28 cellular contexts compared by ENCODE assay signal in the genomic region with DNA sequence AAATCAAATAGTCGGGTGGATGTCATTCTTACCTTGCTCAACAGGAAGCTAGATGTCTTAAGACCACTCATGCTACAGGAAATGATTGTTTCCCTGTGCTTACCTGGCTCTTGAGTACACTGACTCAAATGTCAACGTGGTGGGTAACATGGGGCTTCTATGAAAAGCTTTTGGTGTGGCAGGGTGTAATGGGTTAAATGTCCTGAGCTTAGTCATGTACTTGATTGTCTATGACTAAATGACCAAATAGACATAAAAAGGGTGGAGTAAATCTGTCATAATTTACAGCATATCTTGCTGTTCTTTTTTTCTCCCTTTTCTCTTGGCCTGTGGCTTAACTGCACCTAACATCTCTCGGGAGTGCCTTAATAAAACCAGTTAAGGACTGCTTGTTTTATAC. TPM values are rescaled to one million over a fixed set of nuclear protein-coding genes. Genes with fewer than 3 reads are reported as not detected.
A peak's percentile ranks its signal among the peaks of the same experiment; 100 is the strongest.
DNase-seq lines count a peak whose midpoint lies in the region; ATAC-seq and TF ChIP-seq lines count a peak whose summit lies in the region.
"Had no signal": no experiment of that assay in that cellular context is flagged by ENCODE, and none has a peak within 500 bp of the region (broad histone marks: within the 10 kb centered on the region; RNA-seq: fewer than 3 reads in every experiment).

No MANE protein-coding gene starts in this region.

- H3K27ac Mint-ChIP-seq in activated CD8-positive, alpha-beta T cell treated with anti-CD3 and anti-CD28 coated beads for 36 hours: no peak overlapping the region
- H3K27ac Mint-ChIP-seq in activated CD8-positive, alpha-beta T cell treated with anti-CD3 and anti-CD28 coated beads, Interleukin-2, amount 10 ng/mL, durations not matched to agents 7 days and 5 days: no peak overlapping the region
- H3K27ac Mint-ChIP-seq in stimulated activated effector memory CD8-positive, alpha-beta T cell treated with anti-CD3 and anti-CD28 coated beads, Interleukin-12 subunit alpha, Interleukin-12 subunit beta, amount 100 ng/mL, for 72 hours: no peak overlapping the region
- H3K27ac Mint-ChIP-seq: activated B cell treated with CpG ODN at 0.5 μM for 24 hours; activated naive CD4-positive, alpha-beta T cell treated with anti-CD3 and anti-CD28 coated beads, Interleukin-2, amount 50 U/mL, for 24 hours; nephron progenitor cell had no signal

- peak overlapping the region; percentile 14; the same call in 1 of the 2 replicates for H3K4me3 ChIP-seq in PC-9
- H3K4me3 ChIP-seq: pancreas, right atrium auricular region had no signal

- ATAC-seq in activated CD8-positive, alpha-beta T cell treated with anti-CD3 and anti-CD28 coated beads for 36 hours: peak; percentile 81
- no peak for ATAC-seq in activated CD8-positive, alpha-beta T cell treated with anti-CD3 and anti-CD28 coated beads, Interleukin-2, amount 10 ng/mL, durations not matched to agents 7 days and 5 days
- ATAC-seq in esophagus mucosa: peak; percentile 71
- peak; percentile 74 for ATAC-seq in stimulated activated effector memory CD8-positive, alpha-beta T cell treated with anti-CD3 and anti-CD28 coated beads, Interleukin-12 subunit alpha, Interleukin-12 subunit beta, amount 100 ng/mL, for 72 hours
- no peak for ATAC-seq in HG02571 (IDR thresholded peaks at IDR 0.05; ENCODE audit: unreplicated experiment)
- ATAC-seq: pancreas had no signal

- peaks cover 15% of the 10 kb centered on the region; the same call in 1 of the 2 replicates for H3F3A ChIP-seq in PC-9 (ENCODE audit: insufficient read depth, low read depth)

- intact Hi-C loops in activated CD8-positive, alpha-beta T cell treated with anti-CD3 and anti-CD28 coated beads for 36 hours (cut with micrococcal nuclease): loop anchor here (5.0 to 10.0 kb wide), 3 partner anchors 130 to 687 kb away; no protein-coding TSS in a partner anchor
- intact Hi-C loops in PC-9 (cut with micrococcal nuclease; ENCODE audit: unreplicated experiment): no loop called here

- H3K27me3 Mint-ChIP-seq in activated CD8-positive, alpha-beta T cell treated with anti-CD3 and anti-CD28 coated beads for 36 hours: peaks cover 5% of the 10 kb centered on the region
- peaks cover 3% of the 10 kb centered on the region for H3K27me3 Mint-ChIP-seq in activated CD8-positive, alpha-beta T cell treated with anti-CD3 and anti-CD28 coated beads, Interleukin-2, amount 10 ng/mL, durations not matched to agents 7 days and 5 days (ENCODE audit: low read depth)
- H3K27me3 Mint-ChIP-seq: activated B cell treated with CpG ODN at 0.5 μM for 24 hours; activated naive CD4-positive, alpha-beta T cell treated with anti-CD3 and anti-CD28 coated beads, Interleukin-2, amount 50 U/mL, for 24 hours had no signal

- no peak overlapping the region for H3K4me3 Mint-ChIP-seq in activated CD8-positive, alpha-beta T cell treated with anti-CD3 and anti-CD28 coated beads for 36 hours
- H3K4me3 Mint-ChIP-seq in activated CD8-positive, alpha-beta T cell treated with anti-CD3 and anti-CD28 coated beads, Interleukin-2, amount 10 ng/mL, durations not matched to agents 7 days and 5 days: no peak overlapping the region
- no peak overlapping the region for H3K4me3 Mint-ChIP-seq in stimulated activated effector memory CD8-positive, alpha-beta T cell treated with anti-CD3 and anti-CD28 coated beads, Interleukin-12 subunit alpha, Interleukin-12 subunit beta, amount 100 ng/mL, for 72 hours
- H3K4me3 Mint-ChIP-seq: activated B cell treated with CpG ODN at 0.5 μM for 24 hours; activated naive CD4-positive, alpha-beta T cell treated with anti-CD3 and anti-CD28 coated beads, Interleukin-2, amount 50 U/mL, for 24 hours; nephron progenitor cell had no signal

- BruUV-seq in PC-9 (replicated peaks; lab: Mats Ljungman, UMichigan): no TSS peak

- H3K9me3 ChIP-seq in PC-9 (ENCODE audit: insufficient read depth, low read depth): no peaks in the 10 kb centered on the region
- H3K9me3 ChIP-seq: BE2C, pancreas, right atrium auricular region had no signal

- H3K9me3 Mint-ChIP-seq in activated CD8-positive, alpha-beta T cell treated with anti-CD3 and anti-CD28 coated beads for 36 hours: no peaks in the 10 kb centered on the region
- H3K9me3 Mint-ChIP-seq in activated CD8-positive, alpha-beta T cell treated with anti-CD3 and anti-CD28 coated beads, Interleukin-2, amount 10 ng/mL, durations not matched to agents 7 days and 5 days (ENCODE audit: insufficient read depth): no peaks in the 10 kb centered on the region
- H3K9me3 Mint-ChIP-seq in stimulated activated effector memory CD8-positive, alpha-beta T cell treated with anti-CD3 and anti-CD28 coated beads, Interleukin-12 subunit alpha, Interleukin-12 subunit beta, amount 100 ng/mL, for 72 hours: no peaks in the 10 kb centered on the region
- H3K9me3 Mint-ChIP-seq: activated B cell treated with CpG ODN at 0.5 μM for 24 hours; activated naive CD4-positive, alpha-beta T cell treated with anti-CD3 and anti-CD28 coated beads, Interleukin-2, amount 50 U/mL, for 24 hours; nephron progenitor cell had no signal

- peak; percentile 29 for DNase-seq in activated CD8-positive, alpha-beta T cell treated with anti-CD3 and anti-CD28 coated beads for 36 hours
- no peak for DNase-seq in activated CD8-positive, alpha-beta T cell treated with anti-CD3 and anti-CD28 coated beads, Interleukin-2, amount 10 ng/mL, durations not matched to agents 7 days and 5 days
- DNase-seq in PC-9: peak in 1 of 2 experiments; percentile 38
- no peak for DNase-seq in stimulated activated effector memory CD8-positive, alpha-beta T cell treated with anti-CD3 and anti-CD28 coated beads, Interleukin-12 subunit alpha, Interleukin-12 subunit beta, amount 100 ng/mL, for 72 hours (ENCODE audit: low spot score in 2 of 2)
- no peak for DNase-seq in activated T-cell treated with anti-CD3 and anti-CD28 coated beads for 4 hours
- DNase-seq in NCI-H446 treated with DMSO at 0.1 percent for 48 hours (lab: John Stamatoyannopoulos, UW): no peak
- DNase-seq: activated B cell treated with CpG ODN at 0.5 μM for 24 hours; activated CD8-positive, alpha-beta memory T cell treated with anti-CD3 and anti-CD28 coated beads for 24 hours; activated T-cell treated with anti-CD3 and anti-CD28 coated beads, Interleukin-2, amount 50 U/mL, for 48 hours; BE2C; DND-41; H7; hippocampal formation; NCI-H1105 treated with DMSO at 0.1 percent for 48 hours; NCI-H2029 treated with DMSO at 0.1 percent for 48 hours; NCI-H345; nephron progenitor cell; OCI-M1; pancreas; SIG-M5; stimulated activated CD4-positive, alpha-beta T cell treated with anti-CD3 and anti-CD28 coated beads, Interleukin-12 subunit alpha, Interleukin-12 subunit beta, amount 100 ng/mL, for 4 hours; stimulated activated CD4-positive, alpha-beta T cell treated with anti-CD3 and anti-CD28 coated beads, Interleukin-4, amount 100 ng/mL, for 24 hours; stimulated activated naive CD4-positive, alpha-beta T cell treated with Interleukin-2 at 50 U/mL for 16 hours had no signal

- peak overlapping the region; percentile 68 for H3K27ac ChIP-seq in PC-9
- H3K27ac ChIP-seq: HL-60, pancreas, right atrium auricular region had no signal

- CTCF ChIA-PET in activated CD8-positive, alpha-beta T cell treated with anti-CD3 and anti-CD28 coated beads for 36 hours (lab: Charles Lee): interaction anchor here (0.9 to 5.1 kb wide), 8 partner anchors 7 to 768 kb away, joined by 3 to 183 read pairs (median 32); no protein-coding TSS in a partner anchor
- CTCF ChIA-PET in activated CD8-positive, alpha-beta T cell treated with anti-CD3 and anti-CD28 coated beads, Interleukin-2, amount 10 ng/mL, durations not matched to agents 7 days and 5 days (lab: Charles Lee): interaction anchor here (2.3 to 10.0 kb wide), 11 partner anchors 12 to 156 kb away, joined by 8 to 296 read pairs (median 35); a partner anchor contains a TSS
- CTCF ChIA-PET in PC-9 (lab: Charles Lee): no interaction called here

- peaks cover 13% of the 10 kb centered on the region for H3K4me1 Mint-ChIP-seq in activated CD8-positive, alpha-beta T cell treated with anti-CD3 and anti-CD28 coated beads for 36 hours (ENCODE audit: low read depth)
- peaks cover 12% of the 10 kb centered on the region for H3K4me1 Mint-ChIP-seq in activated CD8-positive, alpha-beta T cell treated with anti-CD3 and anti-CD28 coated beads, Interleukin-2, amount 10 ng/mL, durations not matched to agents 7 days and 5 days (ENCODE audit: low read depth)
- no peaks in the 10 kb centered on the region for H3K4me1 Mint-ChIP-seq in stimulated activated effector memory CD8-positive, alpha-beta T cell treated with anti-CD3 and anti-CD28 coated beads, Interleukin-12 subunit alpha, Interleukin-12 subunit beta, amount 100 ng/mL, for 72 hours
- H3K4me1 Mint-ChIP-seq: activated naive CD4-positive, alpha-beta T cell treated with anti-CD3 and anti-CD28 coated beads, Interleukin-2, amount 50 U/mL, for 24 hours; nephron progenitor cell had no signal

- peaks cover 23% of the 10 kb centered on the region for H3K4me1 ChIP-seq in PC-9 (replicated peaks; ENCODE audit: insufficient read depth)
- H3K4me1 ChIP-seq: BE2C, pancreas, right atrium auricular region had no signal

- no peaks in the 10 kb centered on the region for H4K20me1 ChIP-seq in PC-9 (ENCODE audit: insufficient read depth)

- no peaks in the 10 kb centered on the region for H3K9me2 ChIP-seq in PC-9 (ENCODE audit: insufficient read depth)

- no peaks in the 10 kb centered on the region for H3K27me3 ChIP-seq in PC-9 (ENCODE audit: insufficient read depth, low read depth)
- H3K27me3 ChIP-seq: pancreas, right atrium auricular region had no signal

- H3K36me3 ChIP-seq in PC-9 (ENCODE audit: low read depth): no peaks in the 10 kb centered on the region
- H3K36me3 ChIP-seq: BE2C, pancreas, right atrium auricular region had no signal

- TF ChIP-seq CTCF in activated CD8-positive, alpha-beta T cell treated with anti-CD3 and anti-CD28 coated beads for 36 hours (IDR thresholded peaks at IDR 0.05): no peak
- TF ChIP-seq CTCF in PC-9 (conservative IDR thresholded peaks at IDR 0.05): no peak

- H3K36me3 Mint-ChIP-seq in activated CD8-positive, alpha-beta T cell treated with anti-CD3 and anti-CD28 coated beads for 36 hours (ENCODE audit: low read depth): no peaks in the 10 kb centered on the region
- no peaks in the 10 kb centered on the region for H3K36me3 Mint-ChIP-seq in activated CD8-positive, alpha-beta T cell treated with anti-CD3 and anti-CD28 coated beads, Interleukin-2, amount 10 ng/mL, durations not matched to agents 7 days and 5 days (ENCODE audit: low read depth)
- no peaks in the 10 kb centered on the region for H3K36me3 Mint-ChIP-seq in stimulated activated effector memory CD8-positive, alpha-beta T cell treated with anti-CD3 and anti-CD28 coated beads, Interleukin-12 subunit alpha, Interleukin-12 subunit beta, amount 100 ng/mL, for 72 hours
- H3K36me3 Mint-ChIP-seq: activated naive CD4-positive, alpha-beta T cell treated with anti-CD3 and anti-CD28 coated beads, Interleukin-2, amount 50 U/mL, for 24 hours had no signal

- no peak overlapping the region for H2AFZ ChIP-seq in PC-9

- no peaks in the 10 kb centered on the region for H3K79me2 ChIP-seq in PC-9 (ENCODE audit: low read depth)

- POLR2A ChIA-PET in activated CD8-positive, alpha-beta T cell treated with anti-CD3 and anti-CD28 coated beads for 36 hours (lab: Charles Lee): interaction anchor here (0.5 to 0.6 kb wide), 2 partner anchors 108 to 125 kb away, joined by 3 read pairs; no protein-coding TSS in a partner anchor
- POLR2A ChIA-PET in activated CD8-positive, alpha-beta T cell treated with anti-CD3 and anti-CD28 coated beads, Interleukin-2, amount 10 ng/mL, durations not matched to agents 7 days and 5 days (lab: Charles Lee): interaction anchor here (0.5 to 1.2 kb wide), 4 partner anchors 45 to 528 kb away, joined by 3 to 4 read pairs (median 4); a partner anchor contains a TSS
- POLR2A ChIA-PET in PC-9 (lab: Charles Lee; ENCODE audit: unreplicated experiment): no interaction called here

- peak overlapping the region; percentile 52 for H3K4me2 ChIP-seq in PC-9

RNA-seq across cellular contexts. Expression of a gene that starts 44.9 kb away (rescaled TPM):
- total RNA-seq in activated CD8-positive, alpha-beta T cell treated with anti-CD3 and anti-CD28 coated beads for 36 hours: 10 to 100 TPM; 54.3 to 55.5 TPM
- total RNA-seq in activated CD8-positive, alpha-beta T cell treated with anti-CD3 and anti-CD28 coated beads, Interleukin-2, amount 10 ng/mL, durations not matched to agents 7 days and 5 days: 10 to 100 TPM; 26.9 TPM
- total RNA-seq in PC-9 (2021): 44.2 and 58.1 TPM in 2 replicates
- total RNA-seq in esophagus mucosa: 70.4 TPM

Comparison
In these comparisons a context has a peak if more than half of its experiments do, and no peak if none do; other contexts are left out.
1. ATAC-seq: peak in activated CD8-positive, alpha-beta T cell treated with anti-CD3 and anti-CD28 coated beads for 36 hours (single experiment), esophagus mucosa (single experiment) and stimulated activated effector memory CD8-positive, alpha-beta T cell treated with anti-CD3 and anti-CD28 coated beads, Interleukin-12 subunit alpha, Interleukin-12 subunit beta, amount 100 ng/mL, for 72 hours (single experiment); none in activated CD8-positive, alpha-beta T cell treated with anti-CD3 and anti-CD28 coated beads, Interleukin-2, amount 10 ng/mL, durations not matched to agents 7 days and 5 days (single experiment) and HG02571 (single experiment).